In genomic region chr19:6062961-6063575, GRCh38 we compare ENCODE assay signal across 12 cellular contexts. TPM values are rescaled to one million over a fixed set of nuclear protein-coding genes. Genes with fewer than 3 reads are reported as not detected.
DNase-seq lines count a peak whose midpoint lies in the region; ATAC-seq and TF ChIP-seq lines count a peak whose summit lies in the region.
"Had no signal": no experiment of that assay in that cellular context is flagged by ENCODE, and none has a peak within 500 bp of the region (broad histone marks: within the 10 kb centered on the region; RNA-seq: fewer than 3 reads in every experiment).

No MANE protein-coding gene starts in this region.

- H3K4me1 ChIP-seq in gastroesophageal sphincter: peaks cover 17 to 100% (median 88%) of the 10 kb centered on the region in 3 donors

- H3K27ac Mint-ChIP-seq in activated T-helper 1 cell treated with anti-CD3 and anti-CD28 coated beads, Interleukin-12 subunit alpha, Interleukin-12 subunit beta, Interleukin-2, Interleukin-4 antibody, amounts not matched to agents 30 ng/mL and 10 ng/mL and 1 ng/mL, durations not matched to agents 14 hours and 24 hours and 36 hours: peak overlapping the region; percentile 58
- no peak overlapping the region for H3K27ac Mint-ChIP-seq in activated CD4-positive, alpha-beta memory T cell treated with anti-CD3 and anti-CD28 coated beads for 36 hours
- H3K27ac Mint-ChIP-seq: WTC11 had no signal

- H3K9me3 ChIP-seq in gastroesophageal sphincter: no peaks in the 10 kb centered on the region

- WGBS in gastroesophageal sphincter (ENCODE audit: low coverage in 1 of 2), 2 donors: 76 to 90% methylated on average over 2 to 4 of the region's 17 CpGs

- peaks cover 1% of the 10 kb centered on the region for H3K36me3 Mint-ChIP-seq in activated T-helper 1 cell treated with anti-CD3 and anti-CD28 coated beads, Interleukin-12 subunit alpha, Interleukin-12 subunit beta, Interleukin-2, Interleukin-4 antibody, amounts not matched to agents 30 ng/mL and 10 ng/mL and 1 ng/mL, durations not matched to agents 14 hours and 24 hours and 36 hours (ENCODE audit: low read depth)
- no peaks in the 10 kb centered on the region for H3K36me3 Mint-ChIP-seq in activated CD4-positive, alpha-beta memory T cell treated with anti-CD3 and anti-CD28 coated beads for 36 hours
- H3K36me3 Mint-ChIP-seq: WTC11 had no signal

- H3K36me3 ChIP-seq in H7 (replicated peaks; ENCODE audit: control insufficient read depth, insufficient read depth, low read length) (no peaks in the 10 kb centered on the region), gastroesophageal sphincter (no peaks in the 10 kb centered on the region)

- H3K27me3 ChIP-seq in H7 (ENCODE audit: control insufficient read depth, insufficient read depth, low read length) (peaks cover 5% of the 10 kb centered on the region; the same call in 1 of the 2 replicates), gastroesophageal sphincter (no peaks in the 10 kb centered on the region)

- H3K4me1 Mint-ChIP-seq in activated T-helper 1 cell treated with anti-CD3 and anti-CD28 coated beads, Interleukin-12 subunit alpha, Interleukin-12 subunit beta, Interleukin-2, Interleukin-4 antibody, amounts not matched to agents 30 ng/mL and 10 ng/mL and 1 ng/mL, durations not matched to agents 14 hours and 24 hours and 36 hours (ENCODE audit: low read depth): peaks cover 43% of the 10 kb centered on the region
- H3K4me1 Mint-ChIP-seq in activated CD4-positive, alpha-beta memory T cell treated with anti-CD3 and anti-CD28 coated beads for 36 hours (ENCODE audit: low read depth): peaks cover 45% of the 10 kb centered on the region

- H3K4me3 ChIP-seq in H7 (ENCODE audit: insufficient read depth, low read depth, low read length): no peak overlapping the region
- H3K4me3 ChIP-seq in gastroesophageal sphincter: no peak overlapping the region

- no peaks in the 10 kb centered on the region for H3K27me3 Mint-ChIP-seq in activated T-helper 1 cell treated with anti-CD3 and anti-CD28 coated beads, Interleukin-12 subunit alpha, Interleukin-12 subunit beta, Interleukin-2, Interleukin-4 antibody, amounts not matched to agents 30 ng/mL and 10 ng/mL and 1 ng/mL, durations not matched to agents 14 hours and 24 hours and 36 hours (ENCODE audit: insufficient read depth)
- peaks cover 1% of the 10 kb centered on the region for H3K27me3 Mint-ChIP-seq in activated CD4-positive, alpha-beta memory T cell treated with anti-CD3 and anti-CD28 coated beads for 36 hours

- CTCF ChIA-PET in activated CD4-positive, alpha-beta memory T cell treated with anti-CD3 and anti-CD28 coated beads for 36 hours (lab: Charles Lee): interaction anchor here (1.2 to 1.8 kb wide), 2 partner anchors 15 to 63 kb away, joined by 7 read pairs; no protein-coding TSS in a partner anchor

- TF ChIP-seq CTCF in gastroesophageal sphincter (IDR thresholded peaks at IDR 0.05): no peak

- no peak for TF ChIP-seq EP300 in gastroesophageal sphincter (IDR thresholded peaks at IDR 0.05)

- H3K9me3 Mint-ChIP-seq in activated T-helper 1 cell treated with anti-CD3 and anti-CD28 coated beads, Interleukin-12 subunit alpha, Interleukin-12 subunit beta, Interleukin-2, Interleukin-4 antibody, amounts not matched to agents 30 ng/mL and 10 ng/mL and 1 ng/mL, durations not matched to agents 14 hours and 24 hours and 36 hours: no peaks in the 10 kb centered on the region
- H3K9me3 Mint-ChIP-seq in activated CD4-positive, alpha-beta memory T cell treated with anti-CD3 and anti-CD28 coated beads for 36 hours: no peaks in the 10 kb centered on the region
- H3K9me3 Mint-ChIP-seq: nephron, WTC11 had no signal

- peak; percentile 29 for DNase-seq in H7
- DNase-seq in activated T-helper 1 cell treated with anti-CD3 and anti-CD28 coated beads, Interleukin-12 subunit alpha, Interleukin-12 subunit beta, Interleukin-2, Interleukin-4 antibody, amounts not matched to agents 30 ng/mL and 10 ng/mL and 1 ng/mL, durations not matched to agents 14 hours and 24 hours and 36 hours (ENCODE audit: low spot score): no peak
- DNase-seq in sciatic nerve (ENCODE audit: low spot score): peak; percentile 53
- no peak for DNase-seq in T-helper 1 cell
- DNase-seq in activated CD4-positive, alpha-beta memory T cell treated with anti-CD3 and anti-CD28 coated beads for 36 hours: no peak
- DNase-seq in CD1c-positive myeloid dendritic cell (ENCODE audit: extremely low spot score): no peak
- DNase-seq in hypothalamus (lab: John Stamatoyannopoulos, UW): no peak
- DNase-seq: activated T-cell treated with anti-CD3 and anti-CD28 coated beads for 4 hours, anterior cingulate cortex had no signal

- POLR2A ChIA-PET in activated CD4-positive, alpha-beta memory T cell treated with anti-CD3 and anti-CD28 coated beads for 36 hours (lab: Charles Lee): interaction anchor here (0.6 kb wide), 1 partner anchor 116 kb away, joined by 4 read pairs; no protein-coding TSS in a partner anchor

- no peak overlapping the region for H3K4me3 Mint-ChIP-seq in activated T-helper 1 cell treated with anti-CD3 and anti-CD28 coated beads, Interleukin-12 subunit alpha, Interleukin-12 subunit beta, Interleukin-2, Interleukin-4 antibody, amounts not matched to agents 30 ng/mL and 10 ng/mL and 1 ng/mL, durations not matched to agents 14 hours and 24 hours and 36 hours
- no peak overlapping the region for H3K4me3 Mint-ChIP-seq in activated CD4-positive, alpha-beta memory T cell treated with anti-CD3 and anti-CD28 coated beads for 36 hours
- H3K4me3 Mint-ChIP-seq: nephron, WTC11 had no signal

- no peak for ATAC-seq in gastroesophageal sphincter
- ATAC-seq in sciatic nerve: no peak
- ATAC-seq: WTC11 had no signal

- intact Hi-C loops in activated T-helper 1 cell treated with anti-CD3 and anti-CD28 coated beads, Interleukin-12 subunit alpha, Interleukin-12 subunit beta, Interleukin-2, Interleukin-4 antibody, amounts not matched to agents 30 ng/mL and 10 ng/mL and 1 ng/mL, durations not matched to agents 14 hours and 24 hours and 36 hours (cut with micrococcal nuclease): no loop called here
- intact Hi-C loops in sciatic nerve (cut with DNase I): no loop called here
- intact Hi-C loops in activated CD4-positive, alpha-beta memory T cell treated with anti-CD3 and anti-CD28 coated beads for 36 hours (cut with micrococcal nuclease): no loop called here

- no peak for TF ChIP-seq POLR2A in gastroesophageal sphincter (IDR thresholded peaks at IDR 0.05)

- H3K27ac ChIP-seq in gastroesophageal sphincter: peak overlapping the region; percentile 96 to 98 (median 97)

RNA-seq across cellular contexts. Expression of gene RFX2, which starts 47.2 kb away (rescaled TPM):
- 2.9 and 3.8 TPM in 2 replicates for total RNA-seq in H7 (2014; rRNA removed; shearing (Covaris generic))
- 9.2 and 10.2 TPM in 2 replicates for total RNA-seq in activated T-helper 1 cell treated with anti-CD3 and anti-CD28 coated beads, Interleukin-12 subunit alpha, Interleukin-12 subunit beta, Interleukin-2, Interleukin-4 antibody, amounts not matched to agents 30 ng/mL and 10 ng/mL and 1 ng/mL, durations not matched to agents 14 hours and 24 hours and 36 hours
- total RNA-seq in gastroesophageal sphincter (10 to 100 TPM; 18.7 to 49.1 (median 37.6) TPM), sciatic nerve (12.7 TPM)
- total RNA-seq in activated CD4-positive, alpha-beta memory T cell treated with anti-CD3 and anti-CD28 coated beads for 36 hours: 1 to 10 TPM; 6.5 to 7.9 TPM

Comparison
In these comparisons a context has a peak if more than half of its experiments do, and no peak if none do; other contexts are left out.
1. DNase-seq: peak in H7 (single experiment) and sciatic nerve (single experiment); none in activated T-helper 1 cell treated with anti-CD3 and anti-CD28 coated beads, Interleukin-12 subunit alpha, Interleukin-12 subunit beta, Interleukin-2, Interleukin-4 antibody, amounts not matched to agents 30 ng/mL and 10 ng/mL and 1 ng/mL, durations not matched to agents 14 hours and 24 hours and 36 hours (single experiment), T-helper 1 cell (0 of 5), activated CD4-positive, alpha-beta memory T cell treated with anti-CD3 and anti-CD28 coated beads for 36 hours (single experiment), CD1c-positive myeloid dendritic cell (single experiment) and hypothalamus (0 of 51).